11 cellular contexts compared by ENCODE assay signal in genomic region chr16:15811778-15812750, GRCh38. TPM values are rescaled to one million over a fixed set of nuclear protein-coding genes. Genes with fewer than 3 reads are reported as not detected.
A peak's percentile ranks its signal among the peaks of the same experiment; 100 is the strongest.
DNase-seq lines count a peak whose midpoint lies in the region; ATAC-seq and TF ChIP-seq lines count a peak whose summit lies in the region.
"Had no signal": no experiment of that assay in that cellular context is flagged by ENCODE, and none has a peak within 500 bp of the region (broad histone marks: within the 10 kb centered on the region; RNA-seq: fewer than 3 reads in every experiment).

No MANE protein-coding gene starts in this region.

- TF ChIP-seq POLR2A in upper lobe of left lung (IDR thresholded peaks at IDR 0.05) = no peak

- no peak overlapping the region for H3K4me3 ChIP-seq in upper lobe of left lung

- peak overlapping the region in 3 of 4 donors; percentile 7 to 22 (median 7) for H3K27ac ChIP-seq in upper lobe of left lung
- H3K27ac ChIP-seq: C4-2B had no signal

- peaks cover 0 to 28% (median 5%) of the 10 kb centered on the region in 4 donors for H3K4me1 ChIP-seq in upper lobe of left lung

- peak; percentile 19 to 70 (median 54) for DNase-seq in NCI-H1417 (lab: John Stamatoyannopoulos, UW)
- DNase-seq in NCI-H1417 treated with DMSO at 0.1 percent for 48 hours (lab: John Stamatoyannopoulos, UW) = no peak
- DNase-seq in T1000 (lab: John Stamatoyannopoulos, UW) = peak; percentile 20
- DNase-seq in left ventricle myocardium superior = no peak
- DNase-seq in upper lobe of left lung = peak in 1 of 2 donors; percentile 46
- no peak for DNase-seq in activated CD4-positive, alpha-beta T cell treated with anti-CD3 and anti-CD28 coated beads for 4 hours
- DNase-seq: stimulated activated CD4-positive, alpha-beta T cell treated with anti-CD3 and anti-CD28 coated beads, Interleukin-2, amount 100 ng/mL, for 24 hours had no signal

- H3K36me3 ChIP-seq in upper lobe of left lung = no peaks in the 10 kb centered on the region

- ATAC-seq in left ventricle myocardium superior (peak; percentile 89), upper lobe of left lung (ENCODE audit: low FRiP score in 2 of 2) (peak; percentile 81 to 86), HG02938 (IDR thresholded peaks at IDR 0.05; ENCODE audit: unreplicated experiment) (no peak), HG03135 (IDR thresholded peaks at IDR 0.05; ENCODE audit: unreplicated experiment) (no peak)
- ATAC-seq: HCT116 had no signal

- WGBS in upper lobe of left lung, 2 donors = 32 to 44% methylated on average over 13 of the region's 13 CpGs

- H3K9me3 ChIP-seq in upper lobe of left lung = peaks cover 3 to 10% (median 5%) of the 10 kb centered on the region in 4 donors

- TF ChIP-seq CTCF in upper lobe of left lung (IDR thresholded peaks at IDR 0.05) = no peak

- intact Hi-C loops in left ventricle myocardium superior (cut with micrococcal nuclease) = no loop called here

- no peak for TF ChIP-seq EP300 in upper lobe of left lung (IDR thresholded peaks at IDR 0.05)

- H3K27me3 ChIP-seq in upper lobe of left lung = no peaks in the 10 kb centered on the region

RNA-seq across cellular contexts. Expression of gene MYH11, which starts 44.8 kb away (rescaled TPM):
- total RNA-seq in left ventricle myocardium superior (8.0 TPM), upper lobe of left lung (100 to 1,000 TPM in 2 of 6 donors, 10 to 100 TPM in 4; 33.6 to 224 (median 87.4) TPM)

Comparison
In these comparisons a context has a peak if more than half of its experiments do, and no peak if none do; other contexts are left out.
1. DNase-seq: peak in NCI-H1417 (3 of 3) and T1000 (single experiment); none in NCI-H1417 treated with DMSO at 0.1 percent for 48 hours (single experiment), left ventricle myocardium superior (single experiment) and activated CD4-positive, alpha-beta T cell treated with anti-CD3 and anti-CD28 coated beads for 4 hours (0 of 2).
2. ATAC-seq: peak in left ventricle myocardium superior (single experiment) and upper lobe of left lung (2 of 2); none in HG02938 (single experiment) and HG03135 (single experiment).